15 cellular contexts compared by ENCODE assay signal in genomic region chr1:68624233-68624632, GRCh38.
DNase-seq lines count a peak whose midpoint lies in the region; FAIRE-seq and TF ChIP-seq lines count a peak whose summit lies in the region.
"Had no signal": no experiment of that assay in that cellular context is flagged by ENCODE, and none has a peak within 500 bp of the region (broad histone marks: within the 10 kb centered on the region; RNA-seq: fewer than 3 reads in every experiment).

No MANE protein-coding gene starts in this region.

- H3K9me3 Mint-ChIP-seq in nephron progenitor cell, result peaks cover 32% of the 10 kb centered on the region

- H3K27me3 Mint-ChIP-seq in nephron progenitor cell (ENCODE audit: low read depth, poor library complexity), result peaks cover 3% of the 10 kb centered on the region
- H3K27me3 Mint-ChIP-seq: activated T-helper 17 cell treated with anti-CD3 and anti-CD28 coated beads, Interleukin-2, amount 50 U/mL, for 72 hours; central memory CD8-positive, alpha-beta T cell had no signal

- H3K27ac Mint-ChIP-seq in nephron progenitor cell, result peak overlapping the region; percentile 13
- H3K27ac Mint-ChIP-seq: activated T-helper 17 cell treated with anti-CD3 and anti-CD28 coated beads, Interleukin-2, amount 50 U/mL, for 72 hours; CD14-positive monocyte had no signal

- no peak for TF ChIP-seq POLR2A in GM12891 (IDR thresholded peaks at IDR 0.05; ENCODE audit: low read depth, low read length)

- H3K4me3 ChIP-seq in fibroblast of mammary gland (ENCODE audit: control insufficient read depth, low read depth, low read length), result no peak overlapping the region
- H3K4me3 ChIP-seq: stomach had no signal

- no peaks in the 10 kb centered on the region for H3K36me3 Mint-ChIP-seq in nephron progenitor cell (ENCODE audit: low read depth)
- H3K36me3 Mint-ChIP-seq: CD14-positive monocyte had no signal

- H3K4me3 Mint-ChIP-seq in nephron progenitor cell, result no peak overlapping the region
- H3K4me3 Mint-ChIP-seq: activated T-helper 17 cell treated with anti-CD3 and anti-CD28 coated beads, Interleukin-2, amount 50 U/mL, for 72 hours; CD14-positive monocyte; central memory CD8-positive, alpha-beta T cell had no signal

- peaks cover 6% of the 10 kb centered on the region for H3K4me1 Mint-ChIP-seq in nephron progenitor cell
- H3K4me1 Mint-ChIP-seq: activated T-helper 17 cell treated with anti-CD3 and anti-CD28 coated beads, Interleukin-2, amount 50 U/mL, for 72 hours; CD14-positive monocyte; central memory CD8-positive, alpha-beta T cell had no signal

- DNase-seq in HPDE6-E6E7 (ENCODE audit: extremely low spot score), result peak; percentile 35
- DNase-seq in T1000 (lab: John Stamatoyannopoulos, UW), result peak; percentile 6
- DNase-seq in fibroblast of mammary gland (ENCODE audit: low read depth), result peak; percentile 76
- no peak for DNase-seq in nephron progenitor cell
- no peak for DNase-seq in ureter (ENCODE audit: low spot score)
- DNase-seq in hypothalamus (lab: John Stamatoyannopoulos, UW), result no peak
- DNase-seq in T-helper 9 cell, result no peak
- no peak for DNase-seq in GM12891 (ENCODE audit: insufficient read length, low spot score)
- DNase-seq: activated CD4-positive, CD25-positive, alpha-beta regulatory T cell treated with anti-CD3 and anti-CD28 coated beads, Interleukin-2, amount 50 U/mL, for 72 hours; NCI-H1092 treated with DMSO at 0.1 percent for 48 hours; NCI-H82; stomach had no signal

- FAIRE-seq in GM12891 (lab: Jason Lieb, UNC), result no peak

- TF ChIP-seq CTCF in fibroblast of mammary gland (conservative IDR thresholded peaks at IDR 0.05; ENCODE audit: control insufficient read depth, insufficient read depth, low read depth, low read length) (no peak), nephron progenitor cell (IDR thresholded peaks at IDR 0.05) (no peak)

TF ChIP-seq in GM12891, 5 proteins besides CTCF, POLR2A, EP300 and RAD21:
- TF ChIP-seq POLR2AphosphoS5 (IDR thresholded peaks at IDR 0.05; ENCODE audit: low read depth, low read length), result no peak
- no peak for TF ChIP-seq PAX5 (IDR thresholded peaks at IDR 0.05; ENCODE audit: insufficient read depth, low read length, severe bottlenecking)
- no peak for TF ChIP-seq TAF1 (IDR thresholded peaks at IDR 0.05; ENCODE audit: low read depth, low read length)
- no peak for TF ChIP-seq SPI1 (IDR thresholded peaks at IDR 0.05; ENCODE audit: low read depth, low read length)
- no peak for TF ChIP-seq POU2F2 (IDR thresholded peaks at IDR 0.05; ENCODE audit: low read depth, low read length)

Comparison
In these comparisons a context has a peak if more than half of its experiments do, and no peak if none do; other contexts are left out.
1. DNase-seq: peak in HPDE6-E6E7 (single experiment), T1000 (single experiment) and fibroblast of mammary gland (single experiment); none in nephron progenitor cell (single experiment), ureter (single experiment), hypothalamus (0 of 51), T-helper 9 cell (single experiment) and GM12891 (single experiment).